In genomic region chr1:186178426-186179043, GRCh38 we compare ENCODE assay signal across 18 cellular contexts.
DNase-seq lines count a peak whose midpoint lies in the region; ATAC-seq and TF ChIP-seq lines count a peak whose summit lies in the region.
"Had no signal": no experiment of that assay in that cellular context is flagged by ENCODE, and none has a peak within 500 bp of the region (broad histone marks: within the 10 kb centered on the region; RNA-seq: fewer than 3 reads in every experiment).

No MANE protein-coding gene starts in this region.

- no peaks in the 10 kb centered on the region for H3K27me3 ChIP-seq in thoracic aorta (replicated peaks; ENCODE audit: insufficient read depth)
- H3K27me3 ChIP-seq in naive thymus-derived CD4-positive, alpha-beta T cell (ENCODE audit: control insufficient read depth in 2 of 2, insufficient read depth in 2 of 2, low read length in 2 of 2) = no peaks in the 10 kb centered on the region
- no peaks in the 10 kb centered on the region for H3K27me3 ChIP-seq in CD8-positive, alpha-beta memory T cell (ENCODE audit: insufficient read depth, low read length, poor library complexity, severe bottlenecking)
- H3K27me3 ChIP-seq: neutrophil had no signal

- H3K4me3 Mint-ChIP-seq in naive thymus-derived CD4-positive, alpha-beta T cell = no peak overlapping the region
- H3K4me3 Mint-ChIP-seq in CD8-positive, alpha-beta memory T cell = no peak overlapping the region

- POLR2A ChIA-PET in naive thymus-derived CD4-positive, alpha-beta T cell (lab: Charles Lee) = no interaction called here
- POLR2A ChIA-PET in CD8-positive, alpha-beta memory T cell (lab: Charles Lee) = no interaction called here

- CTCF ChIA-PET in naive thymus-derived CD4-positive, alpha-beta T cell (lab: Charles Lee) = no interaction called here
- CTCF ChIA-PET in CD8-positive, alpha-beta memory T cell (lab: Charles Lee) = no interaction called here

- H3K9me3 ChIP-seq in thoracic aorta = no peaks in the 10 kb centered on the region
- H3K9me3 ChIP-seq in naive thymus-derived CD4-positive, alpha-beta T cell (ENCODE audit: control insufficient read depth in 2 of 3, low read length in 3 of 3) = no peaks in the 10 kb centered on the region
- H3K9me3 ChIP-seq in CD8-positive, alpha-beta memory T cell (ENCODE audit: low read length) = no peaks in the 10 kb centered on the region
- H3K9me3 ChIP-seq: neutrophil had no signal

- DNase-seq in NCI-H748 treated with DMSO at 0.1 percent for 48 hours (lab: John Stamatoyannopoulos, UW) (peak; percentile 5), NCI-H748 (lab: John Stamatoyannopoulos, UW; ENCODE audit: unreplicated experiment) (no peak), thoracic aorta (ENCODE audit: low spot score) (no peak), NCI-H82 treated with DMSO at 0.1 percent for 48 hours (lab: John Stamatoyannopoulos, UW; ENCODE audit: unreplicated experiment) (no peak)
- DNase-seq in naive thymus-derived CD4-positive, alpha-beta T cell = no peak
- no peak for DNase-seq in CD8-positive, alpha-beta memory T cell
- DNase-seq: activated T-cell treated with anti-CD3 and anti-CD28 coated beads, Interleukin-2, amount 50 U/mL, for 48 hours; amygdala; Calu3; cortex of kidney; GOT3; NCI-H226; small intestine; substantia nigra; T-helper 9 cell had no signal

- H3K36me3 Mint-ChIP-seq in naive thymus-derived CD4-positive, alpha-beta T cell = no peaks in the 10 kb centered on the region
- no peaks in the 10 kb centered on the region for H3K36me3 Mint-ChIP-seq in CD8-positive, alpha-beta memory T cell

- H3K27ac Mint-ChIP-seq in naive thymus-derived CD4-positive, alpha-beta T cell = no peak overlapping the region
- H3K27ac Mint-ChIP-seq in CD8-positive, alpha-beta memory T cell = no peak overlapping the region

- intact Hi-C loops in naive thymus-derived CD4-positive, alpha-beta T cell (cut with micrococcal nuclease) = no loop called here

- H3K9me3 Mint-ChIP-seq in naive thymus-derived CD4-positive, alpha-beta T cell = no peaks in the 10 kb centered on the region
- H3K9me3 Mint-ChIP-seq in CD8-positive, alpha-beta memory T cell = peaks cover 0 to 2% (median 0%) of the 10 kb centered on the region in 5 donors

- no peaks in the 10 kb centered on the region for H3K36me3 ChIP-seq in thoracic aorta
- no peaks in the 10 kb centered on the region for H3K36me3 ChIP-seq in naive thymus-derived CD4-positive, alpha-beta T cell (ENCODE audit: control insufficient read depth in 2 of 3, insufficient read depth in 3 of 3, low read length in 3 of 3)
- no peaks in the 10 kb centered on the region for H3K36me3 ChIP-seq in CD8-positive, alpha-beta memory T cell (ENCODE audit: insufficient read depth, low read length)
- H3K36me3 ChIP-seq: neutrophil had no signal

- H3K4me1 ChIP-seq in thoracic aorta (ENCODE audit: control insufficient read depth in 1 of 2, low read depth in 2 of 2) = peaks cover 0 to under 1% of the 10 kb centered on the region in 2 donors
- no peaks in the 10 kb centered on the region for H3K4me1 ChIP-seq in naive thymus-derived CD4-positive, alpha-beta T cell (ENCODE audit: control insufficient read depth in 2 of 2, insufficient read depth in 2 of 2, low read length in 2 of 2)
- no peaks in the 10 kb centered on the region for H3K4me1 ChIP-seq in CD8-positive, alpha-beta memory T cell (ENCODE audit: insufficient read depth, low read length)

- ATAC-seq in HG03442 (IDR thresholded peaks at IDR 0.05; ENCODE audit: unreplicated experiment) (peak; percentile 76), SK-N-SH treated with all-trans-retinoic acid at 6 μM for 48 hours (peak; percentile 53), thoracic aorta (ENCODE audit: insufficient number of reproducible peaks, low FRiP score, low read depth) (no peak)
- no peak for ATAC-seq in naive thymus-derived CD4-positive, alpha-beta T cell

- H3K27ac ChIP-seq in thoracic aorta = peak overlapping the region in 1 of 2 donors; percentile 29
- H3K27ac ChIP-seq in naive thymus-derived CD4-positive, alpha-beta T cell (ENCODE audit: low read depth, low read length) = no peak overlapping the region
- H3K27ac ChIP-seq in CD8-positive, alpha-beta memory T cell (ENCODE audit: low read depth, low read length) = no peak overlapping the region
- H3K27ac ChIP-seq: neutrophil had no signal

- H3K4me3 ChIP-seq in thoracic aorta = peak overlapping the region; percentile 25
- H3K4me3 ChIP-seq in naive thymus-derived CD4-positive, alpha-beta T cell (ENCODE audit: low read length) = no peak overlapping the region
- H3K4me3 ChIP-seq in CD8-positive, alpha-beta memory T cell (ENCODE audit: low read length) = no peak overlapping the region

- H3K4me1 Mint-ChIP-seq in naive thymus-derived CD4-positive, alpha-beta T cell = peaks cover 0 to under 1% (median 0%) of the 10 kb centered on the region in 7 donors
- peaks cover 0 to under 1% (median 0%) of the 10 kb centered on the region in 3 donors for H3K4me1 Mint-ChIP-seq in CD8-positive, alpha-beta memory T cell

- peaks cover 7 to 33% (median 29%) of the 10 kb centered on the region in 5 donors for H3K27me3 Mint-ChIP-seq in naive thymus-derived CD4-positive, alpha-beta T cell
- H3K27me3 Mint-ChIP-seq in CD8-positive, alpha-beta memory T cell = peaks cover 0 to 1% of the 10 kb centered on the region in 2 donors

- TF ChIP-seq CTCF in thoracic aorta (IDR thresholded peaks at IDR 0.05) = no peak

TF ChIP-seq in SK-N-SH treated with all-trans-retinoic acid at 6 μM for 48 hours, 23 proteins besides CTCF, POLR2A, EP300 and RAD21 (continues in another document):
- TF ChIP-seq PPARA (CRISPR knock-in tag; IDR thresholded peaks at IDR 0.05; ENCODE audit: borderline replicate concordance) = no peak
- TF ChIP-seq TOX (CRISPR knock-in tag; IDR thresholded peaks at IDR 0.05; ENCODE audit: borderline replicate concordance) = no peak
- TF ChIP-seq OSR1 (CRISPR knock-in tag; IDR thresholded peaks at IDR 0.05) = no peak
- no peak for TF ChIP-seq TCF4 (CRISPR knock-in tag; IDR thresholded peaks at IDR 0.05; ENCODE audit: borderline replicate concordance)
- no peak for TF ChIP-seq ESRRG (CRISPR knock-in tag; IDR thresholded peaks at IDR 0.05)
- TF ChIP-seq ZNF565 (CRISPR knock-in tag; conservative IDR thresholded peaks at IDR 0.05; ENCODE audit: low read depth) = no peak
- no peak for TF ChIP-seq SNAI2 (CRISPR knock-in tag; IDR thresholded peaks at IDR 0.05)
- TF ChIP-seq CSDC2 (CRISPR knock-in tag; IDR thresholded peaks at IDR 0.05) = no peak
- no peak for TF ChIP-seq BACH2 (CRISPR knock-in tag; IDR thresholded peaks at IDR 0.05; ENCODE audit: borderline replicate concordance)
- no peak for TF ChIP-seq CSRNP3 (CRISPR knock-in tag; IDR thresholded peaks at IDR 0.05)
- no peak for TF ChIP-seq RARB (CRISPR knock-in tag; IDR thresholded peaks at IDR 0.05)
- no peak for TF ChIP-seq PATZ1 (CRISPR knock-in tag; IDR thresholded peaks at IDR 0.05; ENCODE audit: borderline replicate concordance)
- TF ChIP-seq ZNF70 (CRISPR knock-in tag; IDR thresholded peaks at IDR 0.05) = no peak
- TF ChIP-seq CREB5 (CRISPR knock-in tag; IDR thresholded peaks at IDR 0.05; ENCODE audit: low read depth) = no peak

Comparison
In these comparisons a context has a peak if more than half of its experiments do, and no peak if none do; other contexts are left out.
1. ATAC-seq: peak in HG03442 (single experiment) and SK-N-SH treated with all-trans-retinoic acid at 6 μM for 48 hours (single experiment); none in thoracic aorta (single experiment) and naive thymus-derived CD4-positive, alpha-beta T cell (single experiment).